Comparison of ENCODE assay signal across 9 cellular contexts in genomic region chr3:139202226-139202958, GRCh38.
DNase-seq lines count a peak whose midpoint lies in the region; ATAC-seq and TF ChIP-seq lines count a peak whose summit lies in the region.
"Had no signal": no experiment of that assay in that cellular context is flagged by ENCODE, and none has a peak within 500 bp of the region (broad histone marks: within the 10 kb centered on the region; RNA-seq: fewer than 3 reads in every experiment).

No MANE protein-coding gene starts in this region.

- H3K4me1 ChIP-seq in esophagus muscularis mucosa, result peaks cover 0 to 10% (median 0%) of the 10 kb centered on the region in 4 donors

- TF ChIP-seq CTCF in esophagus muscularis mucosa (IDR thresholded peaks at IDR 0.05), result no peak

- no peaks in the 10 kb centered on the region for H3K9me3 ChIP-seq in esophagus muscularis mucosa

- peak; percentile 63 for ATAC-seq in GM19438 (IDR thresholded peaks at IDR 0.05; ENCODE audit: low read depth, unreplicated experiment)
- ATAC-seq in HG03565 (IDR thresholded peaks at IDR 0.05; ENCODE audit: unreplicated experiment), result no peak

- no peak overlapping the region for H3K4me3 ChIP-seq in esophagus muscularis mucosa
- H3K4me3 ChIP-seq: cardiac muscle cell had no signal

- H3K27me3 ChIP-seq in esophagus muscularis mucosa, result no peaks in the 10 kb centered on the region
- H3K27me3 ChIP-seq: cardiac muscle cell had no signal

- no peak for TF ChIP-seq POLR2A in esophagus muscularis mucosa (IDR thresholded peaks at IDR 0.05; ENCODE audit: low read depth)

- TF ChIP-seq EP300 in esophagus muscularis mucosa (IDR thresholded peaks at IDR 0.05), result no peak

- DNase-seq in D341Med (ENCODE audit: low spot score), result peak; percentile 71
- DNase-seq in NCI-H2171 treated with DMSO at 0.1 percent for 48 hours (lab: John Stamatoyannopoulos, UW), result peak; percentile 38
- peak; percentile 66 for DNase-seq in esophagus muscularis mucosa (ENCODE audit: extremely low spot score)
- DNase-seq in superior temporal gyrus (ENCODE audit: extremely low spot score), result peak; percentile 57
- DNase-seq in activated CD4-positive, CD25-positive, alpha-beta regulatory T cell (lab: John Stamatoyannopoulos, UW), result no peak
- no peak for DNase-seq in activated gamma-delta T cell treated with Interleukin-2 at 50 U/mL for 16 hours

- intact Hi-C loops in esophagus muscularis mucosa (cut with DNase I), result no loop called here

- no peaks in the 10 kb centered on the region for H3K36me3 ChIP-seq in esophagus muscularis mucosa
- H3K36me3 ChIP-seq: cardiac muscle cell had no signal

- 58% methylated on average over 3 of the region's 5 CpGs for WGBS in esophagus muscularis mucosa

- no peak overlapping the region for H3K27ac ChIP-seq in esophagus muscularis mucosa (replicated peaks in 1 of 4)
- H3K27ac ChIP-seq: cardiac muscle cell had no signal

Comparison
In these comparisons a context has a peak if more than half of its experiments do, and no peak if none do; other contexts are left out.
1. DNase-seq: peak in D341Med (single experiment), NCI-H2171 treated with DMSO at 0.1 percent for 48 hours (single experiment), esophagus muscularis mucosa (single experiment) and superior temporal gyrus (single experiment); none in activated CD4-positive, CD25-positive, alpha-beta regulatory T cell (0 of 4) and activated gamma-delta T cell treated with Interleukin-2 at 50 U/mL for 16 hours (single experiment).